ENCODE assay signal across 1 cellular context in the genomic region with DNA sequence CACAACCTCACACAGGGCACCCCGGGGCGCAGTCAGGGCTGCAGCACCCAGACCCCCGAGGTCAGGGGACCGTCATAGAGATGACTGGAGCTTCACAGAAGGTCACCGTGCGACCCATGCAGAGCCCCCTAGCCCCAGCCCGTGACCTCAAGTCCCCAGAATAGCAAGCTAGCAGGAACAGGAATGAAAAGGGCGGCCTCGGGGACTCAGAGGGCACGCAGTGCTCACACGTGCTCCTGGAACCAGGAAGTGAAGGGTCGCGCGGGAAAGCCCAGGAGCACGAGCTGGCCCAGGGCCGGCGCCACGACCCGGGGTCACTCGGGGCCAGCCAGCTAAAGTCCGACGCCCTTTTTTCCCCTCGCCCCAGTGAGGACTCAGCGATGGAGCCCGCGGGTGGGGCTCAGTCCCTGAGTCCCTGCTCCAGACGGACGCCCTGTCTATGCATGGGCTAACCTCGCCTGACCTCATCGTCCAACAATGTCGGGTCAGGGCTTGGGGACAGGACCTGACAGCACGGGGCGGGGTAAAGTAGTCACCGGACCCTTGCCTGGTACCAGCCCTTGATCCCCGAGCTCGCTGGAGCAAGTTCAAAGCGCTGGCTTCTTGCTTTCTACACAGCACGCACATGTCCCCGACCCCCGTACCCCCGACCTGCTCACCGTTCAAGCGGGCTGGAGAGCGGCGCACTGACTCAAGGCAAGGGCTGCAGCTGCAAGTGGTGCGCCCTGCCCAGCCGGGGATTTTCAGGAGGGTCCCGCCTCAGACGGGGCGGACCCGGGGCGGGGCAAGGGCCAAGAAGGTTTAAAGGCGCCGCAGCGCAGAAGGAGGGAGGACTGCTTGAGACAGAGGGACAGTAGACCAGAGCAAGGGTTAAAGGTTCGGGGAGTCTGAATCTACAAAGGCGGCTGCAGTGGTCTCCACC.
TF ChIP-seq lines count a peak whose summit lies in the region.

A gene (minus strand): TSS at position 717 of the 922 bp plus-strand sequence. CDS start 4,998 bp downstream, outside the sequence.

TF ChIP-seq in WTC11, 78 proteins besides CTCF, POLR2A, EP300 and RAD21 (continued from another document and continues in another):
- TF ChIP-seq, protein P1, sequence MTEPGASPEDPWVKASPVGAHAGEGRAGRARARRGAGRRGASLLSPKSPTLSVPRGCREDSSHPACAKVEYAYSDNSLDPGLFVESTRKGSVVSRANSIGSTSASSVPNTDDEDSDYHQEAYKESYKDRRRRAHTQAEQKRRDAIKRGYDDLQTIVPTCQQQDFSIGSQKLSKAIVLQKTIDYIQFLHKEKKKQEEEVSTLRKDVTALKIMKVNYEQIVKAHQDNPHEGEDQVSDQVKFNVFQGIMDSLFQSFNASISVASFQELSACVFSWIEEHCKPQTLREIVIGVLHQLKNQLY (CRISPR knock-in tag; IDR thresholded peaks at IDR 0.05), result 0 out of 2 replicates have a peak, but pooled peaks have one; percentile 35
- TF ChIP-seq ZNF671 (CRISPR knock-in tag; IDR thresholded peaks at IDR 0.05) (no peak), SOX15 (CRISPR knock-in tag; IDR thresholded peaks at IDR 0.05) (no peak), NFATC4 (CRISPR knock-in tag; IDR thresholded peaks at IDR 0.05) (no peak), ZBTB21 (CRISPR knock-in tag; IDR thresholded peaks at IDR 0.05; ENCODE audit: borderline replicate concordance) (no peak), ATF1 (CRISPR knock-in tag; IDR thresholded peaks at IDR 0.05) (no peak; the same call in 1 of the 2 replicates), NR3C1 (CRISPR knock-in tag; conservative IDR thresholded peaks at IDR 0.05; ENCODE audit: low read depth) (no peak), CREB1 (CRISPR knock-in tag; IDR thresholded peaks at IDR 0.05) (peak; percentile 77), ZNF317 (CRISPR knock-in tag; IDR thresholded peaks at IDR 0.05; ENCODE audit: borderline replicate concordance, low read depth) (no peak), JAZF1 (CRISPR knock-in tag; IDR thresholded peaks at IDR 0.05) (no peak), FOXP1 (CRISPR knock-in tag; IDR thresholded peaks at IDR 0.05; ENCODE audit: borderline replicate concordance) (peak; percentile 83), TP53 (CRISPR knock-in tag; IDR thresholded peaks at IDR 0.05) (peak; percentile 90), ETV6 (CRISPR knock-in tag; IDR thresholded peaks at IDR 0.05) (no peak), TEAD1 (CRISPR knock-in tag; IDR thresholded peaks at IDR 0.05) (peak; percentile 81), IRF2 (CRISPR knock-in tag; IDR thresholded peaks at IDR 0.05; ENCODE audit: borderline replicate concordance, low read depth) (no peak), NFE2L1 (CRISPR knock-in tag; IDR thresholded peaks at IDR 0.05) (no peak; the same call in 1 of the 2 replicates), SP1 (CRISPR knock-in tag; conservative IDR thresholded peaks at IDR 0.05) (peak; percentile 91), GTF2I (CRISPR knock-in tag; conservative IDR thresholded peaks at IDR 0.05) (no peak)
- TF ChIP-seq, protein P2, sequence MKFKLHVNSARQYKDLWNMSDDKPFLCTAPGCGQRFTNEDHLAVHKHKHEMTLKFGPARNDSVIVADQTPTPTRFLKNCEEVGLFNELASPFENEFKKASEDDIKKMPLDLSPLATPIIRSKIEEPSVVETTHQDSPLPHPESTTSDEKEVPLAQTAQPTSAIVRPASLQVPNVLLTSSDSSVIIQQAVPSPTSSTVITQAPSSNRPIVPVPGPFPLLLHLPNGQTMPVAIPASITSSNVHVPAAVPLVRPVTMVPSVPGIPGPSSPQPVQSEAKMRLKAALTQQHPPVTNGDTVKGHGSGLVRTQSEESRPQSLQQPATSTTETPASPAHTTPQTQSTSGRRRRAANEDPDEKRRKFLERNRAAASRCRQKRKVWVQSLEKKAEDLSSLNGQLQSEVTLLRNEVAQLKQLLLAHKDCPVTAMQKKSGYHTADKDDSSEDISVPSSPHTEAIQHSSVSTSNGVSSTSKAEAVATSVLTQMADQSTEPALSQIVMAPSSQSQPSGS (CRISPR knock-in tag; IDR thresholded peaks at IDR 0.05; ENCODE audit: borderline replicate concordance, low read depth), result no peak
- TF ChIP-seq, protein P3, sequence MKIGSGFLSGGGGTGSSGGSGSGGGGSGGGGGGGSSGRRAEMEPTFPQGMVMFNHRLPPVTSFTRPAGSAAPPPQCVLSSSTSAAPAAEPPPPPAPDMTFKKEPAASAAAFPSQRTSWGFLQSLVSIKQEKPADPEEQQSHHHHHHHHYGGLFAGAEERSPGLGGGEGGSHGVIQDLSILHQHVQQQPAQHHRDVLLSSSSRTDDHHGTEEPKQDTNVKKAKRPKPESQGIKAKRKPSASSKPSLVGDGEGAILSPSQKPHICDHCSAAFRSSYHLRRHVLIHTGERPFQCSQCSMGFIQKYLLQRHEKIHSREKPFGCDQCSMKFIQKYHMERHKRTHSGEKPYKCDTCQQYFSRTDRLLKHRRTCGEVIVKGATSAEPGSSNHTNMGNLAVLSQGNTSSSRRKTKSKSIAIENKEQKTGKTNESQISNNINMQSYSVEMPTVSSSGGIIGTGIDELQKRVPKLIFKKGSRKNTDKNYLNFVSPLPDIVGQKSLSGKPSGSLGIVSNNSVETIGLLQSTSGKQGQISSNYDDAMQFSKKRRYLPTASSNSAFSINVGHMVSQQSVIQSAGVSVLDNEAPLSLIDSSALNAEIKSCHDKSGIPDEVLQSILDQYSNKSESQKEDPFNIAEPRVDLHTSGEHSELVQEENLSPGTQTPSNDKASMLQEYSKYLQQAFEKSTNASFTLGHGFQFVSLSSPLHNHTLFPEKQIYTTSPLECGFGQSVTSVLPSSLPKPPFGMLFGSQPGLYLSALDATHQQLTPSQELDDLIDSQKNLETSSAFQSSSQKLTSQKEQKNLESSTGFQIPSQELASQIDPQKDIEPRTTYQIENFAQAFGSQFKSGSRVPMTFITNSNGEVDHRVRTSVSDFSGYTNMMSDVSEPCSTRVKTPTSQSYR (CRISPR knock-in tag; IDR thresholded peaks at IDR 0.05), result peak; percentile 67
- TF ChIP-seq, protein P4, sequence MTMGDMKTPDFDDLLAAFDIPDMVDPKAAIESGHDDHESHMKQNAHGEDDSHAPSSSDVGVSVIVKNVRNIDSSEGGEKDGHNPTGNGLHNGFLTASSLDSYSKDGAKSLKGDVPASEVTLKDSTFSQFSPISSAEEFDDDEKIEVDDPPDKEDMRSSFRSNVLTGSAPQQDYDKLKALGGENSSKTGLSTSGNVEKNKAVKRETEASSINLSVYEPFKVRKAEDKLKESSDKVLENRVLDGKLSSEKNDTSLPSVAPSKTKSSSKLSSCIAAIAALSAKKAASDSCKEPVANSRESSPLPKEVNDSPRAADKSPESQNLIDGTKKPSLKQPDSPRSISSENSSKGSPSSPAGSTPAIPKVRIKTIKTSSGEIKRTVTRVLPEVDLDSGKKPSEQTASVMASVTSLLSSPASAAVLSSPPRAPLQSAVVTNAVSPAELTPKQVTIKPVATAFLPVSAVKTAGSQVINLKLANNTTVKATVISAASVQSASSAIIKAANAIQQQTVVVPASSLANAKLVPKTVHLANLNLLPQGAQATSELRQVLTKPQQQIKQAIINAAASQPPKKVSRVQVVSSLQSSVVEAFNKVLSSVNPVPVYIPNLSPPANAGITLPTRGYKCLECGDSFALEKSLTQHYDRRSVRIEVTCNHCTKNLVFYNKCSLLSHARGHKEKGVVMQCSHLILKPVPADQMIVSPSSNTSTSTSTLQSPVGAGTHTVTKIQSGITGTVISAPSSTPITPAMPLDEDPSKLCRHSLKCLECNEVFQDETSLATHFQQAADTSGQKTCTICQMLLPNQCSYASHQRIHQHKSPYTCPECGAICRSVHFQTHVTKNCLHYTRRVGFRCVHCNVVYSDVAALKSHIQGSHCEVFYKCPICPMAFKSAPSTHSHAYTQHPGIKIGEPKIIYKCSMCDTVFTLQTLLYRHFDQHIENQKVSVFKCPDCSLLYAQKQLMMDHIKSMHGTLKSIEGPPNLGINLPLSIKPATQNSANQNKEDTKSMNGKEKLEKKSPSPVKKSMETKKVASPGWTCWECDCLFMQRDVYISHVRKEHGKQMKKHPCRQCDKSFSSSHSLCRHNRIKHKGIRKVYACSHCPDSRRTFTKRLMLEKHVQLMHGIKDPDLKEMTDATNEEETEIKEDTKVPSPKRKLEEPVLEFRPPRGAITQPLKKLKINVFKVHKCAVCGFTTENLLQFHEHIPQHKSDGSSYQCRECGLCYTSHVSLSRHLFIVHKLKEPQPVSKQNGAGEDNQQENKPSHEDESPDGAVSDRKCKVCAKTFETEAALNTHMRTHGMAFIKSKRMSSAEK (CRISPR knock-in tag; IDR thresholded peaks at IDR 0.05; ENCODE audit: borderline replicate concordance), result no peak
- TF ChIP-seq, protein P5, sequence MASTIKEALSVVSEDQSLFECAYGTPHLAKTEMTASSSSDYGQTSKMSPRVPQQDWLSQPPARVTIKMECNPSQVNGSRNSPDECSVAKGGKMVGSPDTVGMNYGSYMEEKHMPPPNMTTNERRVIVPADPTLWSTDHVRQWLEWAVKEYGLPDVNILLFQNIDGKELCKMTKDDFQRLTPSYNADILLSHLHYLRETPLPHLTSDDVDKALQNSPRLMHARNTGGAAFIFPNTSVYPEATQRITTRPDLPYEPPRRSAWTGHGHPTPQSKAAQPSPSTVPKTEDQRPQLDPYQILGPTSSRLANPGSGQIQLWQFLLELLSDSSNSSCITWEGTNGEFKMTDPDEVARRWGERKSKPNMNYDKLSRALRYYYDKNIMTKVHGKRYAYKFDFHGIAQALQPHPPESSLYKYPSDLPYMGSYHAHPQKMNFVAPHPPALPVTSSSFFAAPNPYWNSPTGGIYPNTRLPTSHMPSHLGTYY (CRISPR knock-in tag; IDR thresholded peaks at IDR 0.05), result no peak
- TF ChIP-seq, protein P6, sequence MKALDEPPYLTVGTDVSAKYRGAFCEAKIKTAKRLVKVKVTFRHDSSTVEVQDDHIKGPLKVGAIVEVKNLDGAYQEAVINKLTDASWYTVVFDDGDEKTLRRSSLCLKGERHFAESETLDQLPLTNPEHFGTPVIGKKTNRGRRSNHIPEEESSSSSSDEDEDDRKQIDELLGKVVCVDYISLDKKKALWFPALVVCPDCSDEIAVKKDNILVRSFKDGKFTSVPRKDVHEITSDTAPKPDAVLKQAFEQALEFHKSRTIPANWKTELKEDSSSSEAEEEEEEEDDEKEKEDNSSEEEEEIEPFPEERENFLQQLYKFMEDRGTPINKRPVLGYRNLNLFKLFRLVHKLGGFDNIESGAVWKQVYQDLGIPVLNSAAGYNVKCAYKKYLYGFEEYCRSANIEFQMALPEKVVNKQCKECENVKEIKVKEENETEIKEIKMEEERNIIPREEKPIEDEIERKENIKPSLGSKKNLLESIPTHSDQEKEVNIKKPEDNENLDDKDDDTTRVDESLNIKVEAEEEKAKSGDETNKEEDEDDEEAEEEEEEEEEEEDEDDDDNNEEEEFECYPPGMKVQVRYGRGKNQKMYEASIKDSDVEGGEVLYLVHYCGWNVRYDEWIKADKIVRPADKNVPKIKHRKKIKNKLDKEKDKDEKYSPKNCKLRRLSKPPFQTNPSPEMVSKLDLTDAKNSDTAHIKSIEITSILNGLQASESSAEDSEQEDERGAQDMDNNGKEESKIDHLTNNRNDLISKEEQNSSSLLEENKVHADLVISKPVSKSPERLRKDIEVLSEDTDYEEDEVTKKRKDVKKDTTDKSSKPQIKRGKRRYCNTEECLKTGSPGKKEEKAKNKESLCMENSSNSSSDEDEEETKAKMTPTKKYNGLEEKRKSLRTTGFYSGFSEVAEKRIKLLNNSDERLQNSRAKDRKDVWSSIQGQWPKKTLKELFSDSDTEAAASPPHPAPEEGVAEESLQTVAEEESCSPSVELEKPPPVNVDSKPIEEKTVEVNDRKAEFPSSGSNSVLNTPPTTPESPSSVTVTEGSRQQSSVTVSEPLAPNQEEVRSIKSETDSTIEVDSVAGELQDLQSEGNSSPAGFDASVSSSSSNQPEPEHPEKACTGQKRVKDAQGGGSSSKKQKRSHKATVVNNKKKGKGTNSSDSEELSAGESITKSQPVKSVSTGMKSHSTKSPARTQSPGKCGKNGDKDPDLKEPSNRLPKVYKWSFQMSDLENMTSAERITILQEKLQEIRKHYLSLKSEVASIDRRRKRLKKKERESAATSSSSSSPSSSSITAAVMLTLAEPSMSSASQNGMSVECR (CRISPR knock-in tag; IDR thresholded peaks at IDR 0.05; ENCODE audit: borderline replicate concordance), result peak; percentile 84
- TF ChIP-seq, protein P7, sequence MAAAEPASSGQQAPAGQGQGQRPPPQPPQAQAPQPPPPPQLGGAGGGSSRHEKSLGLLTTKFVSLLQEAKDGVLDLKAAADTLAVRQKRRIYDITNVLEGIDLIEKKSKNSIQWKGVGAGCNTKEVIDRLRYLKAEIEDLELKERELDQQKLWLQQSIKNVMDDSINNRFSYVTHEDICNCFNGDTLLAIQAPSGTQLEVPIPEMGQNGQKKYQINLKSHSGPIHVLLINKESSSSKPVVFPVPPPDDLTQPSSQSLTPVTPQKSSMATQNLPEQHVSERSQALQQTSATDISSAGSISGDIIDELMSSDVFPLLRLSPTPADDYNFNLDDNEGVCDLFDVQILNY (CRISPR knock-in tag; IDR thresholded peaks at IDR 0.05), result peak; percentile 76; the same call in 1 of the 2 replicates
- TF ChIP-seq, protein P8, sequence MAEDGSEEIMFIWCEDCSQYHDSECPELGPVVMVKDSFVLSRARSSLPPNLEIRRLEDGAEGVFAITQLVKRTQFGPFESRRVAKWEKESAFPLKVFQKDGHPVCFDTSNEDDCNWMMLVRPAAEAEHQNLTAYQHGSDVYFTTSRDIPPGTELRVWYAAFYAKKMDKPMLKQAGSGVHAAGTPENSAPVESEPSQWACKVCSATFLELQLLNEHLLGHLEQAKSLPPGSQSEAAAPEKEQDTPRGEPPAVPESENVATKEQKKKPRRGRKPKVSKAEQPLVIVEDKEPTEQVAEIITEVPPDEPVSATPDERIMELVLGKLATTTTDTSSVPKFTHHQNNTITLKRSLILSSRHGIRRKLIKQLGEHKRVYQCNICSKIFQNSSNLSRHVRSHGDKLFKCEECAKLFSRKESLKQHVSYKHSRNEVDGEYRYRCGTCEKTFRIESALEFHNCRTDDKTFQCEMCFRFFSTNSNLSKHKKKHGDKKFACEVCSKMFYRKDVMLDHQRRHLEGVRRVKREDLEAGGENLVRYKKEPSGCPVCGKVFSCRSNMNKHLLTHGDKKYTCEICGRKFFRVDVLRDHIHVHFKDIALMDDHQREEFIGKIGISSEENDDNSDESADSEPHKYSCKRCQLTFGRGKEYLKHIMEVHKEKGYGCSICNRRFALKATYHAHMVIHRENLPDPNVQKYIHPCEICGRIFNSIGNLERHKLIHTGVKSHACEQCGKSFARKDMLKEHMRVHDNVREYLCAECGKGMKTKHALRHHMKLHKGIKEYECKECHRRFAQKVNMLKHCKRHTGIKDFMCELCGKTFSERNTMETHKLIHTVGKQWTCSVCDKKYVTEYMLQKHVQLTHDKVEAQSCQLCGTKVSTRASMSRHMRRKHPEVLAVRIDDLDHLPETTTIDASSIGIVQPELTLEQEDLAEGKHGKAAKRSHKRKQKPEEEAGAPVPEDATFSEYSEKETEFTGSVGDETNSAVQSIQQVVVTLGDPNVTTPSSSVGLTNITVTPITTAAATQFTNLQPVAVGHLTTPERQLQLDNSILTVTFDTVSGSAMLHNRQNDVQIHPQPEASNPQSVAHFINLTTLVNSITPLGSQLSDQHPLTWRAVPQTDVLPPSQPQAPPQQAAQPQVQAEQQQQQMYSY (CRISPR knock-in tag; IDR thresholded peaks at IDR 0.05), result no peak
